Comparison of ENCODE assay signal across 11 cellular contexts in the genomic region with DNA sequence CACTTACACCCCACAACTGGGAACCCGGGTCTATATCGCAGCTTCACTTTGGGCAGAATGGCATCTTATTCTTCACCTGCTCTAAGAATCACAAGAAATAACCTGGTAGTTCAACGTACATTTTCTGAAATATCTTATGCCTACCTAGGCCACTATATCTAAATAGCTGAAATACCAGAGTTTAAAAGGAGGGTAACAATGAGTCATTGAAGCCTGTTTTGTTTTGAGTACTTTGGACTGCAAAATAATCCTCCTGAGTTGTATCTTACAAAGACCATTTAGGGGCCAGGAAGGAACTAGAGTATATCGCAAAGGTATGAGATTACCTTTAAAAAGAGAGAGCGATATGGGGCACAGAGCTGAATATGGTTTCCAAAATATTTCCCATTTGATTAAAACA.
"Had no signal": no experiment of that assay in that cellular context is flagged by ENCODE, and none has a peak within 500 bp of the region (broad histone marks: within the 10 kb centered on the region; RNA-seq: fewer than 3 reads in every experiment).

No MANE protein-coding gene starts in this region.

- H3K9ac ChIP-seq: SK-N-SH had no signal

- H3K9me3 ChIP-seq: MG63, SJSA1, SK-N-SH had no signal

- H3K4me1 ChIP-seq: SJSA1 had no signal

- H2AFZ ChIP-seq: PC-9 had no signal

- H3K27me3 ChIP-seq: MG63, SJSA1 had no signal

- DNase-seq: NCI-H1092, NCI-H1417 treated with DMSO at 0.1 percent for 48 hours, NCI-H1436 treated with DMSO at 0.1 percent for 48 hours, NCI-H524 treated with DMSO at 0.1 percent for 48 hours, NCI-H526 treated with DMSO at 0.1 percent for 48 hours, NCI-H774 had no signal

- H3K27ac ChIP-seq: PC-9, RWPE1, SJSA1 had no signal

- H3K9me2 ChIP-seq: SK-N-SH had no signal

- H3K4me2 ChIP-seq: PC-9, SK-N-SH had no signal

- H3K4me3 ChIP-seq: MG63, PC-9, SJSA1 had no signal
